21 cellular contexts compared by ENCODE assay signal in genomic region chr2:108348816-108349570, GRCh38. TPM values are rescaled to one million over a fixed set of nuclear protein-coding genes. Genes with fewer than 3 reads are reported as not detected.
A peak's percentile ranks its signal among the peaks of the same experiment; 100 is the strongest.
DNase-seq lines count a peak whose midpoint lies in the region; ATAC-seq, FAIRE-seq and TF ChIP-seq lines count a peak whose summit lies in the region.
"Had no signal": no experiment of that assay in that cellular context is flagged by ENCODE, and none has a peak within 500 bp of the region (broad histone marks: within the 10 kb centered on the region; RNA-seq: fewer than 3 reads in every experiment).

No MANE protein-coding gene starts in this region.

- H2BK120ac ChIP-seq in H1 (replicated peaks; ENCODE audit: low read depth, low read length), result no peak overlapping the region
- no peak overlapping the region for H2BK120ac ChIP-seq in mesenchymal stem cell (ENCODE audit: low read depth, low read length)

- H4K91ac ChIP-seq in H1 (replicated peaks; ENCODE audit: insufficient read length, low read length) (no peak overlapping the region), mesenchymal stem cell (ENCODE audit: low read length) (no peak overlapping the region)

- POLR2A ChIA-PET in H1 (lab: Charles Lee; ENCODE audit: partially characterized antibody), result no interaction called here

- no peak for DNase-seq in GM23338 (ENCODE audit: low spot score)
- peak; percentile 41 for DNase-seq in RCC 7860 (ENCODE audit: low spot score)
- DNase-seq in H1 (ENCODE audit: low read depth in 1 of 2, low spot score in 2 of 2), result no peak
- no peak for DNase-seq in mesenchymal stem cell
- DNase-seq in suprapubic skin (ENCODE audit: low spot score in 2 of 2), result no peak
- no peak for DNase-seq in HCEC 1CT
- DNase-seq in activated CD8-positive, alpha-beta memory T cell treated with anti-CD3 and anti-CD28 coated beads, Interleukin-2, amount 50 U/mL, for 48 hours, result no peak
- no peak for DNase-seq in natural killer cell treated with Interleukin-12 subunit alpha and Interleukin-12 subunit beta and Interleukin-15 and Interleukin-18, amount 100 ng/mL, for 72 hours (ENCODE audit: low spot score)
- DNase-seq: BE2C; CD4-positive, CD25-positive, alpha-beta regulatory T cell; DMS 273 treated with DMSO at 0.1 percent for 48 hours; DMS79 treated with DMSO at 0.1 percent for 48 hours; GM23248; NCI-H1105 treated with DMSO at 0.1 percent for 48 hours; NCI-H2081 treated with DMSO at 0.1 percent for 48 hours; NCI-H446 treated with DMSO at 0.1 percent for 48 hours; NCI-H526 treated with DMSO at 0.1 percent for 48 hours; Right ventricle myocardium superior had no signal

- no peak for TF ChIP-seq EP300 in H1 (IDR thresholded peaks at IDR 0.05; ENCODE audit: borderline replicate concordance in 1 of 2, low read depth in 2 of 2, low read length in 2 of 2)
- no peak for TF ChIP-seq EP300 in suprapubic skin (IDR thresholded peaks at IDR 0.05)

- TF ChIP-seq POLR2A in H1 (IDR thresholded peaks at IDR 0.05; ENCODE audit: control extremely low read depth in 1 of 2, low read depth in 2 of 2, low read length in 2 of 2) (no peak), suprapubic skin (IDR thresholded peaks at IDR 0.05) (no peak)

- no peaks in the 10 kb centered on the region for H3K9me3 Mint-ChIP-seq in GM23338
- no peaks in the 10 kb centered on the region for H3K9me3 Mint-ChIP-seq in natural killer cell treated with Interleukin-12 subunit alpha and Interleukin-12 subunit beta and Interleukin-15 and Interleukin-18, amount 100 ng/mL, for 72 hours

- H3K36me3 Mint-ChIP-seq in GM23338 (ENCODE audit: low read depth), result no peaks in the 10 kb centered on the region
- H3K36me3 Mint-ChIP-seq in natural killer cell treated with Interleukin-12 subunit alpha and Interleukin-12 subunit beta and Interleukin-15 and Interleukin-18, amount 100 ng/mL, for 72 hours, result no peaks in the 10 kb centered on the region
- H3K36me3 Mint-ChIP-seq: CD4-positive, CD25-positive, alpha-beta regulatory T cell had no signal

- no peak overlapping the region for H3K4me3 ChIP-seq in GM23338
- H3K4me3 ChIP-seq in H1 (ENCODE audit: extremely low read depth in 1 of 4, insufficient read depth in 2 of 4, low read depth in 3 of 4, low read length in 4 of 4), result no peak overlapping the region
- no peak overlapping the region for H3K4me3 ChIP-seq in mesenchymal stem cell (ENCODE audit: insufficient read depth in 1 of 2, low read depth in 1 of 2, low read length in 2 of 2)
- no peak overlapping the region for H3K4me3 ChIP-seq in suprapubic skin
- H3K4me3 ChIP-seq: GM23248 had no signal

- H3K4me2 ChIP-seq in GM23338 (no peak overlapping the region), H1 (ENCODE audit: insufficient read depth in 1 of 2, low read depth in 2 of 2, low read length in 2 of 2) (no peak overlapping the region), mesenchymal stem cell (ENCODE audit: low read length, poor library complexity, severe bottlenecking) (no peak overlapping the region)

- H2BK20ac ChIP-seq in H1 (ENCODE audit: low read length), result no peak overlapping the region

- H3K23ac ChIP-seq in H1 (ENCODE audit: insufficient read length) (no peak overlapping the region), mesenchymal stem cell (ENCODE audit: low read length in 2 of 2) (no peak overlapping the region)

- H3K27ac Mint-ChIP-seq in GM23338, result no peak overlapping the region
- no peak overlapping the region for H3K27ac Mint-ChIP-seq in natural killer cell treated with Interleukin-12 subunit alpha and Interleukin-12 subunit beta and Interleukin-15 and Interleukin-18, amount 100 ng/mL, for 72 hours
- H3K27ac Mint-ChIP-seq: CD4-positive, CD25-positive, alpha-beta regulatory T cell had no signal

- H3K79me2 ChIP-seq in GM23338 (replicated peaks; ENCODE audit: insufficient read depth) (no peaks in the 10 kb centered on the region), H1 (ENCODE audit: control insufficient read depth in 1 of 2, insufficient read depth in 2 of 2, low read length in 2 of 2) (no peaks in the 10 kb centered on the region)

- H3K23me2 ChIP-seq in H1 (ENCODE audit: low read depth, low read length), result no peaks in the 10 kb centered on the region

- no peak overlapping the region for H4K5ac ChIP-seq in H1 (ENCODE audit: insufficient read length, low read depth, low read length)

- no peaks in the 10 kb centered on the region for H3K79me1 ChIP-seq in H1 (ENCODE audit: low read depth, low read length)
- peaks cover 2% of the 10 kb centered on the region for H3K79me1 ChIP-seq in mesenchymal stem cell (replicated peaks; ENCODE audit: low read length, poor library complexity, severe bottlenecking)

- H3K18ac ChIP-seq in H1 (ENCODE audit: extremely low read depth, low read length) (no peak overlapping the region), mesenchymal stem cell (ENCODE audit: low read depth in 1 of 2, low read length in 2 of 2) (no peak overlapping the region)

- no peak overlapping the region for H2BK15ac ChIP-seq in H1 (ENCODE audit: low read length)
- no peak overlapping the region for H2BK15ac ChIP-seq in mesenchymal stem cell (ENCODE audit: low read depth, poor library complexity, severe bottlenecking)

- no peak for ATAC-seq in GM23338
- no peak for ATAC-seq in natural killer cell treated with Interleukin-12 subunit alpha and Interleukin-12 subunit beta and Interleukin-15 and Interleukin-18, amount 100 ng/mL, for 72 hours

- H3K4me1 ChIP-seq in GM23338 (ENCODE audit: insufficient read depth), result no peaks in the 10 kb centered on the region; the same call in 1 of the 2 replicates
- H3K4me1 ChIP-seq in H1 (replicated peaks in 1 of 4; ENCODE audit: control insufficient read depth in 3 of 4, insufficient read depth in 4 of 4, low read length in 3 of 4), result peaks cover 0 to 2% (median 0%) of the 10 kb centered on the region in 4 experiments; a peak in 2 of 7 replicates
- peaks cover 4% of the 10 kb centered on the region for H3K4me1 ChIP-seq in mesenchymal stem cell (ENCODE audit: control insufficient read depth, insufficient read depth, low read depth, low read length)
- no peaks in the 10 kb centered on the region for H3K4me1 ChIP-seq in suprapubic skin
- H3K4me1 ChIP-seq: BE2C had no signal

- no peaks in the 10 kb centered on the region; the same call in 2 of the 3 replicates for H3K4me1 Mint-ChIP-seq in GM23338
- H3K4me1 Mint-ChIP-seq in natural killer cell treated with Interleukin-12 subunit alpha and Interleukin-12 subunit beta and Interleukin-15 and Interleukin-18, amount 100 ng/mL, for 72 hours (ENCODE audit: low read depth in 2 of 2), result no peaks in the 10 kb centered on the region
- H3K4me1 Mint-ChIP-seq: CD4-positive, CD25-positive, alpha-beta regulatory T cell had no signal

- H3K36me3 ChIP-seq in GM23338 (ENCODE audit: insufficient read depth), result no peaks in the 10 kb centered on the region
- no peaks in the 10 kb centered on the region for H3K36me3 ChIP-seq in H1 (ENCODE audit: control insufficient read depth in 2 of 4, insufficient read depth in 4 of 4, low read length in 3 of 4)
- no peaks in the 10 kb centered on the region for H3K36me3 ChIP-seq in mesenchymal stem cell (ENCODE audit: control insufficient read depth in 1 of 2, insufficient read depth in 2 of 2, low read depth in 1 of 2, low read length in 2 of 2)
- no peaks in the 10 kb centered on the region for H3K36me3 ChIP-seq in suprapubic skin
- H3K36me3 ChIP-seq: BE2C had no signal

- CTCF ChIA-PET in H1 (lab: Charles Lee; ENCODE audit: partially characterized antibody), result interaction anchor here (0.7 kb wide), 2 partner anchors 287 to 288 kb away, joined by 3 read pairs; no protein-coding TSS in a partner anchor

- H2AK5ac ChIP-seq in H1 (ENCODE audit: low read depth, low read length), result no peak overlapping the region
- H2AK5ac ChIP-seq in mesenchymal stem cell (ENCODE audit: low read length, severe bottlenecking), result peak overlapping the region; percentile 54

- H3K4ac ChIP-seq in H1 (replicated peaks; ENCODE audit: insufficient read length, low read depth, low read length) (no peak overlapping the region), mesenchymal stem cell (ENCODE audit: low read depth in 1 of 2, low read length in 2 of 2) (no peak overlapping the region)

- H3K9ac ChIP-seq in H1 (replicated peaks in 1 of 4; ENCODE audit: extremely low read depth in 1 of 4, low read depth in 3 of 4, low read length in 3 of 4), result no peak overlapping the region
- H3K9ac ChIP-seq in mesenchymal stem cell (ENCODE audit: low read length), result no peak overlapping the region
- H3K9ac ChIP-seq: GM23248 had no signal

- no peaks in the 10 kb centered on the region for H3K9me3 ChIP-seq in H1 (ENCODE audit: insufficient read depth in 2 of 2, low read depth in 1 of 2, low read length in 1 of 2)
- H3K9me3 ChIP-seq in mesenchymal stem cell (ENCODE audit: control insufficient read depth, low read length), result no peaks in the 10 kb centered on the region
- no peaks in the 10 kb centered on the region for H3K9me3 ChIP-seq in suprapubic skin
- H3K9me3 ChIP-seq: BE2C had no signal

- H3K27me3 ChIP-seq in GM23338 (ENCODE audit: insufficient read depth) (no peaks in the 10 kb centered on the region), H1 (replicated peaks in 1 of 4; ENCODE audit: control insufficient read depth in 3 of 4, extremely low read depth in 1 of 4, insufficient read depth in 3 of 4, low read length in 3 of 4) (no peaks in the 10 kb centered on the region), mesenchymal stem cell (ENCODE audit: control insufficient read depth in 1 of 2, insufficient read depth in 1 of 2, low read length in 2 of 2) (no peaks in the 10 kb centered on the region), suprapubic skin (peaks cover 3% of the 10 kb centered on the region)
- H3K27me3 ChIP-seq: BE2C had no signal

- H2BK5ac ChIP-seq in H1 (ENCODE audit: low read depth, low read length), result no peak overlapping the region
- H2BK5ac ChIP-seq in mesenchymal stem cell (ENCODE audit: low read depth, low read length, poor library complexity, severe bottlenecking), result no peak overlapping the region

- TF ChIP-seq CTCF in GM23338 (conservative IDR thresholded peaks at IDR 0.05; ENCODE audit: low read depth in 2 of 2), result no peak
- no peak for TF ChIP-seq CTCF in H1 (IDR thresholded peaks at IDR 0.05; ENCODE audit: control extremely low read depth in 1 of 3, insufficient read depth in 1 of 3, low read depth in 1 of 3, low read length in 3 of 3)
- TF ChIP-seq CTCF in suprapubic skin (IDR thresholded peaks at IDR 0.05), result no peak

- H4K20me1 ChIP-seq in GM23338 (replicated peaks; ENCODE audit: insufficient read depth), result no peaks in the 10 kb centered on the region
- no peaks in the 10 kb centered on the region for H4K20me1 ChIP-seq in H1 (replicated peaks in 1 of 2; ENCODE audit: control insufficient read depth in 1 of 2, insufficient read depth in 2 of 2, low read length in 2 of 2)

- no peak overlapping the region for H3K14ac ChIP-seq in H1 (ENCODE audit: insufficient read length)
- no peak overlapping the region for H3K14ac ChIP-seq in mesenchymal stem cell (ENCODE audit: low read length in 2 of 2)

- WGBS in H1 (ENCODE audit: extremely low coverage in 1 of 2, insufficient coverage in 1 of 2, insufficient read length in 1 of 2, insufficient replicate concordance in 2 of 2, low coverage in 1 of 2, low lambda C conversion rate in 2 of 2, missing lambda C conversion rate in 1 of 2), 2 experiments, result 96% methylated on average over 5 of the region's 5 CpGs; no CpG with 5 or more reads in 1 of the 2 experiments
- 97% methylated on average over 5 of the region's 5 CpGs for WGBS in mesenchymal stem cell
- 81% methylated on average over 4 of the region's 5 CpGs for WGBS in suprapubic skin

- no peak for TF ChIP-seq RAD21 in H1 (IDR thresholded peaks at IDR 0.05 in 1 of 2, conservative IDR thresholded peaks at IDR 0.05 in 1 of 2; ENCODE audit: low read depth in 2 of 2, low read length in 2 of 2)

- no peaks in the 10 kb centered on the region for H3K27me3 Mint-ChIP-seq in GM23338 (ENCODE audit: insufficient read depth, low read depth, poor library complexity)
- peaks cover 0 to 4% of the 10 kb centered on the region in 2 donors for H3K27me3 Mint-ChIP-seq in natural killer cell treated with Interleukin-12 subunit alpha and Interleukin-12 subunit beta and Interleukin-15 and Interleukin-18, amount 100 ng/mL, for 72 hours

- H3K9me2 ChIP-seq in GM23338 (ENCODE audit: insufficient read depth), result peaks cover 12% of the 10 kb centered on the region; the same call in 1 of the 2 replicates

- H2BK12ac ChIP-seq in H1 (ENCODE audit: low read depth, low read length), result no peak overlapping the region
- H2BK12ac ChIP-seq in mesenchymal stem cell (ENCODE audit: low read length in 2 of 2), result no peak overlapping the region

- H4K8ac ChIP-seq in H1 (ENCODE audit: extremely low read depth, insufficient read depth, low read length) (no peak overlapping the region), mesenchymal stem cell (ENCODE audit: low read length) (no peak overlapping the region)

- FAIRE-seq in RCC 7860 (lab: Jason Lieb, UNC) (peak; percentile 14), H1 (lab: Jason Lieb, UNC) (no peak)

- H3K27ac ChIP-seq in GM23338 (ENCODE audit: low read depth), result no peak overlapping the region
- no peak overlapping the region for H3K27ac ChIP-seq in H1 (ENCODE audit: low read depth, low read length)
- no peak overlapping the region for H3K27ac ChIP-seq in mesenchymal stem cell (ENCODE audit: low read length, poor library complexity, severe bottlenecking)
- no peak overlapping the region for H3K27ac ChIP-seq in suprapubic skin
- H3K27ac ChIP-seq: GM23248 had no signal

- H3K56ac ChIP-seq in H1 (replicated peaks; ENCODE audit: insufficient read length, low read depth, low read length), result no peak overlapping the region

- H2AFZ ChIP-seq in GM23338 (peak overlapping the region; percentile 35; the same call in 1 of the 2 replicates), H1 (ENCODE audit: low read length) (peak overlapping the region; percentile 88; the same call in 1 of the 2 replicates), mesenchymal stem cell (ENCODE audit: low read depth, low read length) (no peak overlapping the region)

- H3F3A ChIP-seq in GM23338 (replicated peaks; ENCODE audit: low read depth), result no peaks in the 10 kb centered on the region

- H3K4me3 Mint-ChIP-seq in GM23338, result no peak overlapping the region
- no peak overlapping the region for H3K4me3 Mint-ChIP-seq in natural killer cell treated with Interleukin-12 subunit alpha and Interleukin-12 subunit beta and Interleukin-15 and Interleukin-18, amount 100 ng/mL, for 72 hours
- H3K4me3 Mint-ChIP-seq: CD4-positive, CD25-positive, alpha-beta regulatory T cell had no signal

RNA-seq across cellular contexts. Expression of gene SULT1C4, which starts 28.8 kb away (rescaled TPM):
- 2.1 TPM in 2 replicates for total RNA-seq in GM23338 (2014; rRNA removed; shearing (Covaris generic))
- polyA plus RNA-seq in GM23338 (2016; fragmentation: Nextera tagmentation; extraction: Ambion mirVana) (0.56 and 0.87 TPM in 2 replicates), H1 (2011; rRNA removed) (1.5 and 1.6 TPM in 2 replicates)
- total RNA-seq in H1 (2021; fragmentation: NEBNext Ultra II Directional; extraction: Animal tissue kit (Norgen Biotek cat#: 25700)), result 2.1 and 2.9 TPM in 2 replicates
- 1.8 TPM for polyA plus RNA-seq in H1 (2011; cell fraction: cytosol; rRNA removed)
- 1.6 TPM for polyA plus RNA-seq in H1 (2011; cell fraction: nucleus; rRNA removed)
- polyA plus RNA-seq in H1 (2012, experiment 1 of 2), result 1.7 to 2.7 TPM (median 2.2 TPM) in 4 replicates
- polyA plus RNA-seq in H1 (2012, experiment 2 of 2), result 0.87 TPM
- polyA plus RNA-seq in H1 (2013, experiment 1 of 2), result 0.99 TPM
- polyA plus RNA-seq in H1 (2013, experiment 2 of 2), result 1.0 TPM
- 1.9 and 2.6 TPM in 2 replicates for polyA minus RNA-seq in H1 (2011; rRNA and poly(A)+ RNA removed)
- 1.0 TPM for polyA minus RNA-seq in H1 (2011; cell fraction: cytosol; rRNA and poly(A)+ RNA removed)
- polyA minus RNA-seq in H1 (2011; cell fraction: nucleus; rRNA and poly(A)+ RNA removed), result 1.6 TPM
- 17.1 TPM for polyA plus RNA-seq in mesenchymal stem cell (2013, experiment 1 of 2)
- 17.2 TPM for polyA plus RNA-seq in mesenchymal stem cell (2013, experiment 2 of 2)
- total RNA-seq in suprapubic skin, result 1 to 10 TPM in 1 of 4 donors, under 1 TPM in 2, not detected in 1; 0.34 to 1.5 (median 0.48) TPM
- total RNA-seq in natural killer cell treated with Interleukin-12 subunit alpha and Interleukin-12 subunit beta and Interleukin-15 and Interleukin-18, amount 100 ng/mL, for 72 hours, result not detected
- total RNA-seq: A673, GM23248, RPMI7951, SK-MEL-5 had no signal
- polyA plus RNA-seq: CD4-positive, CD25-positive, alpha-beta regulatory T cell; GM23248 had no signal
